2 cellular contexts compared by ENCODE assay signal in genomic region chr19:40414536-40415535, GRCh38.
TF ChIP-seq lines count a peak whose summit lies in the region.

No MANE protein-coding gene starts in this region.

TF ChIP-seq in SK-N-SH, 30 proteins besides CTCF, POLR2A, EP300 and RAD21 (continued from another document):
- TF ChIP-seq FOXJ3 (CRISPR knock-in tag; IDR thresholded peaks at IDR 0.05) (no peak), GATA2 (CRISPR knock-in tag; IDR thresholded peaks at IDR 0.05) (no peak), JUND (IDR thresholded peaks at IDR 0.05) (no peak), TCF12 (IDR thresholded peaks at IDR 0.05) (no peak), RXRA (IDR thresholded peaks at IDR 0.05; ENCODE audit: borderline replicate concordance, low read depth) (no peak)

TF ChIP-seq in SK-N-SH treated with all-trans-retinoic acid at 6 μM for 48 hours, 23 proteins besides CTCF, POLR2A, EP300 and RAD21 (continued from another document):
- no peak for TF ChIP-seq ZFP3 (CRISPR knock-in tag; IDR thresholded peaks at IDR 0.05)
- TF ChIP-seq RARB (CRISPR knock-in tag; IDR thresholded peaks at IDR 0.05): no peak
- TF ChIP-seq ZC3H10 (CRISPR knock-in tag; IDR thresholded peaks at IDR 0.05): no peak
- TF ChIP-seq GLIS3 (CRISPR knock-in tag; IDR thresholded peaks at IDR 0.05): no peak
- TF ChIP-seq TOX (CRISPR knock-in tag; IDR thresholded peaks at IDR 0.05; ENCODE audit: borderline replicate concordance): no peak
- no peak for TF ChIP-seq CSRNP3 (CRISPR knock-in tag; IDR thresholded peaks at IDR 0.05)
- TF ChIP-seq ZNF70 (CRISPR knock-in tag; IDR thresholded peaks at IDR 0.05): no peak
- no peak for TF ChIP-seq ZNF8 (CRISPR knock-in tag; IDR thresholded peaks at IDR 0.05)
- no peak for TF ChIP-seq ESRRG (CRISPR knock-in tag; IDR thresholded peaks at IDR 0.05)
- no peak for TF ChIP-seq CREB5 (CRISPR knock-in tag; IDR thresholded peaks at IDR 0.05; ENCODE audit: low read depth)
- TF ChIP-seq TCF4 (CRISPR knock-in tag; IDR thresholded peaks at IDR 0.05; ENCODE audit: borderline replicate concordance): no peak
- no peak for TF ChIP-seq OSR1 (CRISPR knock-in tag; IDR thresholded peaks at IDR 0.05)
